In genomic region chr10:48568131-48568530, GRCh38 we compare ENCODE assay signal across 26 cellular contexts. TPM values are rescaled to one million over a fixed set of nuclear protein-coding genes. Genes with fewer than 3 reads are reported as not detected.
"Had no signal": no experiment of that assay in that cellular context is flagged by ENCODE, and none has a peak within 500 bp of the region (broad histone marks: within the 10 kb centered on the region; RNA-seq: fewer than 3 reads in every experiment).

No MANE protein-coding gene starts in this region.

- H3K27ac ChIP-seq: left ventricle myocardium inferior, pancreas, prostate gland, sigmoid colon, spleen, suprapubic skin, thoracic aorta, tibial artery, upper lobe of right lung, uterus had no signal

- H3K36me3 Mint-ChIP-seq: naive thymus-derived CD4-positive, alpha-beta T cell; natural killer cell treated with Interleukin-12 subunit alpha and Interleukin-12 subunit beta and Interleukin-15 and Interleukin-18, amount 100 ng/mL, for 72 hours; stimulated activated effector memory CD8-positive, alpha-beta T cell treated with anti-CD3 and anti-CD28 coated beads, Interleukin-12 subunit alpha, Interleukin-12 subunit beta, amount 100 ng/mL, for 72 hours had no signal

- H3K4me1 Mint-ChIP-seq: naive thymus-derived CD4-positive, alpha-beta T cell; stimulated activated effector memory CD8-positive, alpha-beta T cell treated with anti-CD3 and anti-CD28 coated beads, Interleukin-12 subunit alpha, Interleukin-12 subunit beta, amount 100 ng/mL, for 72 hours had no signal

- H3K27me3 Mint-ChIP-seq: stimulated activated naive CD8-positive, alpha-beta T cell treated with anti-CD3 and anti-CD28 coated beads, Interleukin-15, Interleukin-2, amounts not matched to agents 100 ng/mL and 50 ng/mL, for 24 hours had no signal

- H3K9me3 ChIP-seq: left ventricle myocardium inferior, mucosa of descending colon, pancreas, prostate gland, sigmoid colon, spleen, suprapubic skin, thoracic aorta, tibial artery, upper lobe of right lung, uterus had no signal

- DNase-seq: hippocampal formation; kidney; left ventricle myocardium inferior; mesendoderm; midbrain; mucosa of descending colon; naive thymus-derived CD4-positive, alpha-beta T cell; retina; right cardiac atrium; sigmoid colon; small intestine; spleen; stimulated activated CD4-positive, alpha-beta T cell treated with anti-CD3 and anti-CD28 coated beads, Interleukin-4, amount 100 ng/mL, for 24 hours; stimulated activated naive CD4-positive, alpha-beta T cell; tibial artery; trophoblast cell; upper lobe of right lung; uterus had no signal

- H3K36me3 ChIP-seq: left ventricle myocardium inferior, pancreas, prostate gland, sigmoid colon, spleen, suprapubic skin, thoracic aorta, tibial artery, upper lobe of right lung, uterus had no signal

- ATAC-seq: mucosa of descending colon; naive thymus-derived CD4-positive, alpha-beta T cell; pancreas; upper lobe of right lung had no signal

- H3K4me3 ChIP-seq: left ventricle myocardium inferior, lung, mucosa of descending colon, pancreas, prostate gland, sigmoid colon, spleen, suprapubic skin, thoracic aorta, tibial artery, upper lobe of right lung, uterus had no signal

- H3K27ac Mint-ChIP-seq: naive thymus-derived CD4-positive, alpha-beta T cell; natural killer cell treated with Interleukin-12 subunit alpha and Interleukin-12 subunit beta and Interleukin-15 and Interleukin-18, amount 100 ng/mL, for 72 hours; stimulated activated effector memory CD8-positive, alpha-beta T cell treated with anti-CD3 and anti-CD28 coated beads, Interleukin-12 subunit alpha, Interleukin-12 subunit beta, amount 100 ng/mL, for 72 hours; stimulated activated naive CD8-positive, alpha-beta T cell treated with anti-CD3 and anti-CD28 coated beads, Interleukin-15, Interleukin-2, amounts not matched to agents 100 ng/mL and 50 ng/mL, for 24 hours had no signal

- H3K4me3 Mint-ChIP-seq: naive thymus-derived CD4-positive, alpha-beta T cell; natural killer cell treated with Interleukin-12 subunit alpha and Interleukin-12 subunit beta and Interleukin-15 and Interleukin-18, amount 100 ng/mL, for 72 hours; stimulated activated effector memory CD8-positive, alpha-beta T cell treated with anti-CD3 and anti-CD28 coated beads, Interleukin-12 subunit alpha, Interleukin-12 subunit beta, amount 100 ng/mL, for 72 hours; stimulated activated naive CD8-positive, alpha-beta T cell treated with anti-CD3 and anti-CD28 coated beads, Interleukin-15, Interleukin-2, amounts not matched to agents 100 ng/mL and 50 ng/mL, for 24 hours had no signal

- H3K9me3 Mint-ChIP-seq: naive thymus-derived CD4-positive, alpha-beta T cell; natural killer cell treated with Interleukin-12 subunit alpha and Interleukin-12 subunit beta and Interleukin-15 and Interleukin-18, amount 100 ng/mL, for 72 hours; stimulated activated effector memory CD8-positive, alpha-beta T cell treated with anti-CD3 and anti-CD28 coated beads, Interleukin-12 subunit alpha, Interleukin-12 subunit beta, amount 100 ng/mL, for 72 hours; stimulated activated naive CD8-positive, alpha-beta T cell treated with anti-CD3 and anti-CD28 coated beads, Interleukin-15, Interleukin-2, amounts not matched to agents 100 ng/mL and 50 ng/mL, for 24 hours had no signal

- H3K4me1 ChIP-seq: left ventricle myocardium inferior, pancreas, prostate gland, sigmoid colon, suprapubic skin, tibial artery, upper lobe of right lung, uterus had no signal

- H3K27me3 ChIP-seq: pancreas, sigmoid colon, spleen, suprapubic skin, tibial artery, upper lobe of right lung, uterus had no signal

RNA-seq across cellular contexts. Expression of gene ARHGAP22, which starts 36.7 kb away (rescaled TPM):
- polyA plus RNA-seq: naive thymus-derived CD4-positive, alpha-beta T cell had no signal
